In the genomic region with DNA sequence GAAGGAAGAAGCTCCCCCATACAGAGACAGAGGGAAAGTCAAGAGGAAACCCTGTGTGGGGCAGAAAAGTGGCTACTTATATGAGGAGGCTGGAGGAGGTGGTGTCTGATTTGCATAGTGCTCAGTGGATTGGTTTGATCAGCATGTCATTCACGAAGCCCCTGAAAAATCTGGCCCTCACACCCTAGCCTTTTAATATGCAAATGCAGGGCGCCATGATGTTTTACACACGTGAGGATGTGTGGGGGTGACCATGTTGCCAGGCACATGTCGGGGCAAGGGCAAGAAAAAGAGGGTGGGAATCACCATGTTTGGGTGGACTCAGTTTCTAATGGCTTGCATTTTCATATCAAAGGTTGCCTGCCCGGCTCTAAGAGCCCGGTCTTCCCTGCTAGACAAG, we compare ENCODE assay signal across 19 cellular contexts.
"Had no signal": no experiment of that assay in that cellular context is flagged by ENCODE, and none has a peak within 500 bp of the region (broad histone marks: within the 10 kb centered on the region; RNA-seq: fewer than 3 reads in every experiment).

No MANE protein-coding gene starts in this region.

- H3K27me3 Mint-ChIP-seq: naive B cell had no signal

- H3K27ac ChIP-seq: colonic mucosa, foreskin keratinocyte, right atrium auricular region, sigmoid colon, skin epidermis, stomach, thoracic aorta, transverse colon had no signal

- H3K36me3 Mint-ChIP-seq: naive B cell had no signal

- H3K4me1 ChIP-seq: colonic mucosa, right atrium auricular region, stomach, transverse colon had no signal

- H3K27ac Mint-ChIP-seq: naive B cell, nephron had no signal

- DNase-seq: colonic mucosa; dermis blood vessel endothelial cell; erythroblast; foreskin keratinocyte; kidney glomerular epithelial cell; mesendoderm; naive B cell; posterior cingulate gyrus; sigmoid colon; stimulated activated CD4-positive, alpha-beta T cell treated with anti-CD3 and anti-CD28 coated beads, Interleukin-2, amount 100 ng/mL, for 24 hours; stimulated activated CD4-positive, alpha-beta T cell treated with anti-CD3 and anti-CD28 coated beads, Interleukin-4, amount 100 ng/mL, for 4 hours; stimulated activated naive CD4-positive, alpha-beta T cell; stomach; substantia nigra; transverse colon had no signal

- H3K4me1 Mint-ChIP-seq: naive B cell, nephron had no signal

- H3K9me3 ChIP-seq: colonic mucosa had no signal

- H3K27me3 ChIP-seq: colonic mucosa, foreskin keratinocyte, right atrium auricular region, sigmoid colon, stomach, transverse colon had no signal

- ATAC-seq: foreskin keratinocyte had no signal

- H3K4me3 Mint-ChIP-seq: naive B cell, nephron had no signal
